In genomic region chr18:33937270-33937816, GRCh38 we compare ENCODE assay signal across 22 cellular contexts.
"Had no signal": no experiment of that assay in that cellular context is flagged by ENCODE, and none has a peak within 500 bp of the region (broad histone marks: within the 10 kb centered on the region; RNA-seq: fewer than 3 reads in every experiment).

No MANE protein-coding gene starts in this region.

- H3K9ac ChIP-seq: KMS-11 had no signal

- H3K27ac ChIP-seq: KMS-11, PC-9, Peyer's patch, SJSA1, SK-N-MC had no signal

- H3K9me3 ChIP-seq: Peyer's patch, SJSA1 had no signal

- H3K4me1 ChIP-seq: Peyer's patch, SJSA1 had no signal

- FAIRE-seq: HepG2, K562 had no signal

- H3K27me3 ChIP-seq: Peyer's patch, SJSA1 had no signal

- H3K4me2 ChIP-seq: KMS-11, PC-9 had no signal

- H3K36me3 ChIP-seq: Peyer's patch, SJSA1 had no signal

- ATAC-seq: HepG2, K562, Right ventricle myocardium inferior had no signal

- H3K4me3 ChIP-seq: K562, PC-9, Peyer's patch, SJSA1, SK-N-MC had no signal

- H2AFZ ChIP-seq: PC-9 had no signal

- DNase-seq: IMR-90, MV-4-11, NCI-H1048, NCI-H1105, NCI-H1436 treated with DMSO at 0.1 percent for 48 hours, NCI-H1694, NCI-H187 treated with DMSO at 0.1 percent for 48 hours, NCI-H2029 treated with DMSO at 0.1 percent for 48 hours, NCI-H2107, NCI-H2227 treated with DMSO at 0.1 percent for 48 hours, NCI-H526 treated with DMSO at 0.1 percent for 48 hours, NCI-H774, OCI-M1, PC-9, Peyer's patch, SHP77 treated with DMSO at 0.1 percent for 48 hours had no signal
